In genomic region chr4:83212041-83212851, GRCh38 we compare ENCODE assay signal across 1 cellular context.
TF ChIP-seq lines count a peak whose summit lies in the region.

No MANE protein-coding gene starts in this region.

TF ChIP-seq in GM23338, 12 proteins besides CTCF, POLR2A, EP300 and RAD21 (continued from another document):
- TF ChIP-seq REST (IDR thresholded peaks at IDR 0.05; ENCODE audit: unreplicated experiment) (no peak), EZH2phosphoT487 (IDR thresholded peaks at IDR 0.05; ENCODE audit: unreplicated experiment) (no peak), ZNF331 (CRISPR knock-in tag; IDR thresholded peaks at IDR 0.05; ENCODE audit: low read depth) (no peak), STAT1 (IDR thresholded peaks at IDR 0.05; ENCODE audit: unreplicated experiment) (no peak), EZH2 (IDR thresholded peaks at IDR 0.05; ENCODE audit: low read depth, unreplicated experiment) (no peak), JUNB (IDR thresholded peaks at IDR 0.05; ENCODE audit: unreplicated experiment) (no peak), NANOG (IDR thresholded peaks at IDR 0.05; ENCODE audit: borderline replicate concordance) (no peak), CREB1 (CRISPR knock-in tag; IDR thresholded peaks at IDR 0.05; ENCODE audit: low read depth) (no peak), ZNF114 (CRISPR knock-in tag; IDR thresholded peaks at IDR 0.05) (no peak)
